Comparison of ENCODE assay signal across 20 cellular contexts in the genomic region with DNA sequence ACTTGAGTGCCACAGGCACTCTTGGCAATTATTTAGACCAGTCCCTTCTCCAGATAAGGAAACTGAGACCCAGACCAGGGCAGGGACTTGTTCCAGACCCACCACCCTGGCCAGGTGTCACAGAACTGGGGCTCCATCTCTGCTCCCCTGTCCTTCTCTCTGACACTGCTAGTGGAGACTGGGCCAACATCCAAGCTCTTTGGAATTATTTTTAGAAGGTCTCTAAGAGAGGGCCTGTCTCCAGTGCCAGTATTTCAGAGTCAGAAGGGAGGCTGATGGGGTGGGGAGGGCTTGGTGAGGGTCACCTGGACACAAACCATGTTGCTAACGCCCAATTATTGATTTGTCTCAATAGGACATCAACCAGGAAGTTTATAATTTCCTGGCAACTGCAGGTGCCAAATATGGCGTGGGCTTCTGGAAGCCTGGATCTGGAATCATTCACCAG. TPM values are rescaled to one million over a fixed set of nuclear protein-coding genes. Genes with fewer than 3 reads are reported as not detected.
A peak's percentile ranks its signal among the peaks of the same experiment; 100 is the strongest.
DNase-seq lines count a peak whose midpoint lies in the region; ATAC-seq, FAIRE-seq and TF ChIP-seq lines count a peak whose summit lies in the region.
"Had no signal": no experiment of that assay in that cellular context is flagged by ENCODE, and none has a peak within 500 bp of the region (broad histone marks: within the 10 kb centered on the region; RNA-seq: fewer than 3 reads in every experiment).

No MANE protein-coding gene starts in this region.

- DNase-seq in DMS79 treated with DMSO at 0.1 percent for 48 hours (lab: John Stamatoyannopoulos, UW) = peak; percentile 3
- DNase-seq in DMS79 (lab: John Stamatoyannopoulos, UW) = no peak
- DNase-seq in chondrocyte (ENCODE audit: low spot score) = no peak
- peak; percentile 21 for DNase-seq in midbrain (lab: John Stamatoyannopoulos, UW)
- DNase-seq in substantia nigra (lab: John Stamatoyannopoulos, UW) = peak in 3 of 49 donors; percentile 17 to 85 (median 25)
- no peak for DNase-seq in NCI-H2196 treated with DMSO at 0.1 percent for 48 hours (lab: John Stamatoyannopoulos, UW; ENCODE audit: unreplicated experiment)
- no peak for DNase-seq in D721Med (ENCODE audit: insufficient read length, low spot score)
- DNase-seq: 8988T; activated CD4-positive, alpha-beta memory T cell treated with anti-CD3 and anti-CD28 coated beads, Interleukin-2, amount 10 ng/mL, durations not matched to agents 7 days and 5 days; activated T-cell treated with anti-CD3 and anti-CD28 coated beads, Interleukin-2, amount 50 U/mL, for 72 hours; EL; NCI-H1048; NK-92 treated with Interleukin-12 subunit alpha and Interleukin-12 subunit beta, amount 100 ng/mL, for 24 hours; ovary; RPMI8226; T-cell had no signal

- H3K4me3 Mint-ChIP-seq in chondrocyte (ENCODE audit: unreplicated experiment) = no peak overlapping the region
- H3K4me3 Mint-ChIP-seq: activated CD4-positive, alpha-beta memory T cell treated with anti-CD3 and anti-CD28 coated beads, Interleukin-2, amount 10 ng/mL, durations not matched to agents 7 days and 5 days; activated T-cell treated with anti-CD3 and anti-CD28 coated beads, Interleukin-2, amount 50 U/mL, for 72 hours; IgD-negative memory B cell; T-cell had no signal

- no peaks in the 10 kb centered on the region for H3K27me3 Mint-ChIP-seq in chondrocyte (ENCODE audit: low read depth)
- H3K27me3 Mint-ChIP-seq: activated CD4-positive, alpha-beta memory T cell treated with anti-CD3 and anti-CD28 coated beads, Interleukin-2, amount 10 ng/mL, durations not matched to agents 7 days and 5 days; IgD-negative memory B cell; T-cell had no signal

- no peaks in the 10 kb centered on the region for H3K9me3 Mint-ChIP-seq in chondrocyte (ENCODE audit: low read depth)
- H3K9me3 Mint-ChIP-seq: activated CD4-positive, alpha-beta memory T cell treated with anti-CD3 and anti-CD28 coated beads, Interleukin-2, amount 10 ng/mL, durations not matched to agents 7 days and 5 days; activated T-cell treated with anti-CD3 and anti-CD28 coated beads, Interleukin-2, amount 50 U/mL, for 72 hours; IgD-negative memory B cell; T-cell had no signal

- peak overlapping the region; percentile 5 for H3K27ac Mint-ChIP-seq in chondrocyte (ENCODE audit: unreplicated experiment)
- H3K27ac Mint-ChIP-seq: activated CD4-positive, alpha-beta memory T cell treated with anti-CD3 and anti-CD28 coated beads, Interleukin-2, amount 10 ng/mL, durations not matched to agents 7 days and 5 days; activated T-cell treated with anti-CD3 and anti-CD28 coated beads, Interleukin-2, amount 50 U/mL, for 72 hours; IgD-negative memory B cell; T-cell had no signal

- ATAC-seq in HG03520 (IDR thresholded peaks at IDR 0.05; ENCODE audit: unreplicated experiment) = no peak
- ATAC-seq: activated T-cell treated with anti-CD3 and anti-CD28 coated beads, Interleukin-2, amount 50 U/mL, for 72 hours; T-cell had no signal

- peaks cover 10% of the 10 kb centered on the region for H3K36me3 Mint-ChIP-seq in chondrocyte (ENCODE audit: low read depth)

- no peak for FAIRE-seq in D721Med (lab: Jason Lieb, UNC)
- FAIRE-seq: islet of Langerhans had no signal

- peaks cover 25% of the 10 kb centered on the region for H3K4me1 Mint-ChIP-seq in chondrocyte (ENCODE audit: low read depth)
- H3K4me1 Mint-ChIP-seq: activated CD4-positive, alpha-beta memory T cell treated with anti-CD3 and anti-CD28 coated beads, Interleukin-2, amount 10 ng/mL, durations not matched to agents 7 days and 5 days; T-cell had no signal

- no peak for TF ChIP-seq CTCF in chondrocyte (IDR thresholded peaks at IDR 0.05)
- no peak for TF ChIP-seq CTCF in D721Med (IDR thresholded peaks at IDR 0.05; ENCODE audit: insufficient read depth, missing control alignments)

- peak overlapping the region; percentile 96 for H3K27ac ChIP-seq in substantia nigra (ENCODE audit: low read depth, low read length, poor library complexity, severe bottlenecking)
- H3K27ac ChIP-seq: VCaP had no signal

RNA-seq across cellular contexts. Expression of a gene that starts 32.7 kb away (rescaled TPM):
- total RNA-seq in chondrocyte = 39.6 to 57.3 TPM (median 41.5 TPM) in 3 replicates

RNA-seq across cellular contexts. Expression of a gene that starts 42.6 kb away (rescaled TPM):
- 60.9 to 85.6 TPM (median 62.4 TPM) in 3 replicates for total RNA-seq in chondrocyte

RNA-seq across cellular contexts. Expression of a gene that starts 43.1 kb away (rescaled TPM):
- 22.5 to 32.4 TPM (median 26.8 TPM) in 3 replicates for total RNA-seq in chondrocyte

RNA-seq across cellular contexts. Expression of a gene that starts 49.3 kb away (rescaled TPM):
- total RNA-seq in chondrocyte = 12.7 to 21.7 TPM (median 20.9 TPM) in 3 replicates
- total RNA-seq: activated CD4-positive, alpha-beta memory T cell treated with anti-CD3 and anti-CD28 coated beads, Interleukin-2, amount 10 ng/mL, durations not matched to agents 7 days and 5 days; activated T-cell treated with anti-CD3 and anti-CD28 coated beads, Interleukin-2, amount 50 U/mL, for 72 hours had no signal

Comparison
In these comparisons a context has a peak if more than half of its experiments do, and no peak if none do; other contexts are left out.
1. DNase-seq: peak in DMS79 treated with DMSO at 0.1 percent for 48 hours (single experiment) and midbrain (single experiment); none in DMS79 (single experiment), chondrocyte (single experiment), NCI-H2196 treated with DMSO at 0.1 percent for 48 hours (single experiment) and D721Med (single experiment).